20 cellular contexts compared by ENCODE assay signal in genomic region chr16:61879-62281, GRCh38. TPM values are rescaled to one million over a fixed set of nuclear protein-coding genes. Genes with fewer than 3 reads are reported as not detected.
A peak's percentile ranks its signal among the peaks of the same experiment; 100 is the strongest.
DNase-seq lines count a peak whose midpoint lies in the region; ATAC-seq, FAIRE-seq and TF ChIP-seq lines count a peak whose summit lies in the region.
"Had no signal": no experiment of that assay in that cellular context is flagged by ENCODE, and none has a peak within 500 bp of the region (broad histone marks: within the 10 kb centered on the region; RNA-seq: fewer than 3 reads in every experiment).

No MANE protein-coding gene starts in this region.

- TF ChIP-seq CTCF in GM06990 (IDR thresholded peaks at IDR 0.05; ENCODE audit: insufficient read depth, low read length, poor library complexity, severe bottlenecking) (no peak), K562 (IDR thresholded peaks at IDR 0.05 in 2 of 3, conservative IDR thresholded peaks at IDR 0.05 in 1 of 3; ENCODE audit: insufficient read depth in 2 of 3, low read depth in 1 of 3, low read length in 3 of 3) (no peak), pancreas (IDR thresholded peaks at IDR 0.05) (no peak), spleen (IDR thresholded peaks at IDR 0.05 in 8 of 11, conservative IDR thresholded peaks at IDR 0.05 in 3 of 11) (no peak)

- H3K9me1 ChIP-seq in K562 (ENCODE audit: control insufficient read depth, insufficient read depth, low read length), result peaks cover 2% of the 10 kb centered on the region

- no peak for TF ChIP-seq POLR2A in K562 (conservative IDR thresholded peaks at IDR 0.05)
- no peak for TF ChIP-seq POLR2A in spleen (IDR thresholded peaks at IDR 0.05)

- TF ChIP-seq RAD21 in K562 (CRISPR knock-in tag; conservative IDR thresholded peaks at IDR 0.05 in 1 of 2, IDR thresholded peaks at IDR 0.05 in 1 of 2), result no peak

- H3K4me1 ChIP-seq in K562 (replicated peaks in 1 of 2; ENCODE audit: control insufficient read depth in 2 of 2, insufficient read depth in 2 of 2, low read length in 2 of 2) (peaks cover 0 to 45% of the 10 kb centered on the region in 2 experiments; a peak in 3 of 5 replicates), pancreas (no peaks in the 10 kb centered on the region), spleen (peaks cover 0 to 18% (median 11%) of the 10 kb centered on the region in 6 donors)
- H3K4me1 ChIP-seq: BE2C had no signal

- CTCF ChIA-PET in K562 (lab: Yijun Ruan, JAX; ENCODE audit: low intra/inter-chr PET ratio), result no interaction called here

- TF ChIP-seq EP300 in K562 (IDR thresholded peaks at IDR 0.05; ENCODE audit: low read length), result no peak

- POLR2A ChIA-PET in K562 (lab: Yijun Ruan, JAX), result no interaction called here

- ATAC-seq in K562 (no peak), pancreas (no peak), HG02840 (IDR thresholded peaks at IDR 0.05; ENCODE audit: low FRiP score, unreplicated experiment) (no peak)
- ATAC-seq: HCT116 had no signal

- H3K27me3 ChIP-seq in GM06990 (replicated peaks; ENCODE audit: control insufficient read depth, insufficient read depth, low read length), result no peaks in the 10 kb centered on the region
- no peaks in the 10 kb centered on the region for H3K27me3 ChIP-seq in K562 (ENCODE audit: control insufficient read depth in 2 of 2, insufficient read depth in 2 of 2, low read length in 2 of 2)
- H3K27me3 ChIP-seq in pancreas, result no peaks in the 10 kb centered on the region
- no peaks in the 10 kb centered on the region for H3K27me3 ChIP-seq in spleen (replicated peaks in 1 of 7)

- FAIRE-seq in K562 (lab: Jason Lieb, UNC) (no peak), pancreas (lab: Jason Lieb, UNC) (no peak)
- FAIRE-seq: G401.6, GM12892, GM18507 had no signal

- no peak overlapping the region for H3K4me3 ChIP-seq in GM06990 (replicated peaks; ENCODE audit: low read depth, low read length)
- H3K4me3 ChIP-seq in K562, result no peak overlapping the region
- H3K4me3 ChIP-seq in pancreas, result no peak overlapping the region
- no peak overlapping the region for H3K4me3 ChIP-seq in spleen

- H3K9ac ChIP-seq in K562 (ENCODE audit: insufficient read depth in 1 of 2, low read depth in 2 of 2, low read length in 2 of 2), result no peak overlapping the region

- in situ Hi-C loops in K562 (cut with MboI), result no loop called here

- no peaks in the 10 kb centered on the region; the same call in 1 of the 2 replicates for H4K20me1 ChIP-seq in K562 (replicated peaks; ENCODE audit: control insufficient read depth, insufficient read depth, low read length)

- BruUV-seq in K562 (replicated peaks; lab: Mats Ljungman, UMichigan), result no TSS peak

- H3K27ac ChIP-seq in K562 (ENCODE audit: extremely low read depth, low read depth, low read length) (no peak overlapping the region), pancreas (no peak overlapping the region), spleen (no peak overlapping the region)

- no peak overlapping the region for H3K4me2 ChIP-seq in K562 (ENCODE audit: insufficient read depth, low read length)

- H3K9me3 ChIP-seq in K562 (replicated peaks; ENCODE audit: control insufficient read depth, insufficient read depth, low read depth, low read length) (no peaks in the 10 kb centered on the region), pancreas (no peaks in the 10 kb centered on the region), spleen (no peaks in the 10 kb centered on the region)
- H3K9me3 ChIP-seq: BE2C had no signal

- DNase-seq in GM06990 (ENCODE audit: extremely low read depth, insufficient read length) (peak; percentile 6), K562 (ENCODE audit: extremely low read depth in 1 of 4, low spot score in 3 of 4) (no peak), pancreas (peak in 4 of 6 donors; percentile 13 to 60 (median 33)), spleen (peak; percentile 47), DMS79 treated with DMSO at 0.1 percent for 48 hours (lab: John Stamatoyannopoulos, UW) (no peak)
- DNase-seq in stimulated activated CD4-positive, alpha-beta T cell treated with anti-CD3 and anti-CD28 coated beads, Interleukin-4, amount 100 ng/mL, for 24 hours, result no peak
- DNase-seq: C1 segment of cervical spinal cord; CD4-positive, CD25-positive, alpha-beta regulatory T cell; COR-L47; DMS 273 treated with DMSO at 0.1 percent for 48 hours; DMS53; GOT3; HFFc6 had no signal

- 85% methylated on average over 14 of the region's 32 CpGs for WGBS in K562 (ENCODE audit: insufficient coverage, low coverage, missing lambda C conversion rate)
- 94% methylated on average over 32 of the region's 32 CpGs for WGBS in pancreas, 2 donors
- 94 to 96% (median 95%) methylated on average over 25 to 32 of the region's 32 CpGs for WGBS in spleen, 5 donors

- intact Hi-C loops in K562 (cut with micrococcal nuclease), result no loop called here
- intact Hi-C loops in pancreas (cut with DNase I), result no loop called here
- intact Hi-C loops in spleen (cut with DNase I; ENCODE audit: low total_unique reads), result no loop called here

- H3K36me3 ChIP-seq in GM06990 (ENCODE audit: control insufficient read depth, insufficient read depth, low read length) (peaks cover 14% of the 10 kb centered on the region), K562 (ENCODE audit: control insufficient read depth, insufficient read depth, low read length) (peaks cover 24% of the 10 kb centered on the region), pancreas (peaks cover 0 to 27% (median 3%) of the 10 kb centered on the region in 3 donors), spleen (peaks cover 0 to 74% (median 18%) of the 10 kb centered on the region in 6 donors)

- H2AFZ ChIP-seq in K562 (ENCODE audit: low read depth, low read length), result no peak overlapping the region

- H3K79me2 ChIP-seq in K562 (ENCODE audit: control insufficient read depth, insufficient read depth, low read length), result no peaks in the 10 kb centered on the region

RNA-seq across cellular contexts. Expression of gene SNRNP25, which starts 8.3 kb away (rescaled TPM):
- 58.7 and 108 TPM in 2 replicates for total RNA-seq in K562 (2011; cell fraction: chromatin; rRNA removed; ENCODE audit: low replicate concordance)
- total RNA-seq in K562 (2011; cell fraction: nucleolus; rRNA removed), result 59.2 and 64.4 TPM in 2 replicates
- total RNA-seq in K562 (2011; cell fraction: nucleoplasm; rRNA removed), result 61.2 and 70.4 TPM in 2 replicates
- total RNA-seq in K562 (2014; rRNA removed), result 176 and 178 TPM in 2 replicates
- total RNA-seq in K562 (2014; rRNA removed; fragmentation: Illumina TruSeq; extraction: Trizol), result 78.8 and 107 TPM in 2 replicates
- 106 and 108 TPM in 2 replicates for total RNA-seq in K562 (2015; rRNA removed; fragmentation: Illumina TruSeq; extraction: Trizol)
- total RNA-seq in K562 (2021), result 123 and 124 TPM in 2 replicates
- 116 and 117 TPM in 2 replicates for polyA plus RNA-seq in K562 (2011; rRNA removed)
- polyA plus RNA-seq in K562 (2011; cell fraction: cytosol; rRNA removed), result 102 and 106 TPM in 2 replicates
- 107 and 113 TPM in 2 replicates for polyA plus RNA-seq in K562 (2011; cell fraction: nucleus; rRNA removed)
- polyA plus RNA-seq in K562 (2012), result 70.9 and 149 TPM in 2 replicates
- 103 and 132 TPM in 2 replicates for polyA plus RNA-seq in K562 (2014; fragmentation: Illumina TruSeq; extraction: Trizol)
- 10 to 100 TPM; 59.0 to 61.5 TPM for polyA plus RNA-seq in K562 (2014; fragmentation: Nextera tagmentation; extraction: Ambion mirVana)
- polyA plus RNA-seq in K562 (2014; rRNA removed), result 122 and 154 TPM in 2 replicates
- polyA minus RNA-seq in K562 (2011; rRNA and poly(A)+ RNA removed), result 48.3 and 52.8 TPM in 2 replicates
- 20.9 and 31.3 TPM in 2 replicates for polyA minus RNA-seq in K562 (2011; cell fraction: cytosol; rRNA and poly(A)+ RNA removed)
- polyA minus RNA-seq in K562 (2011; cell fraction: nucleus; rRNA and poly(A)+ RNA removed), result 18.3 and 31.3 TPM in 2 replicates
- total RNA-seq in pancreas, result 1 to 10 TPM; 6.8 to 9.2 (median 7.8) TPM
- polyA plus RNA-seq in pancreas, result 10 to 100 TPM; 17.1 to 17.3 TPM
- 10 to 100 TPM; 13.6 to 25.1 (median 17.2) TPM for total RNA-seq in spleen
- 10 to 100 TPM; 39.8 to 48.1 (median 46.6) TPM for polyA plus RNA-seq in spleen

RNA-seq across cellular contexts. Expression of gene POLR3K, which starts 8.5 kb away (rescaled TPM):
- 53.1 and 79.0 TPM in 2 replicates for total RNA-seq in K562 (2011; cell fraction: chromatin; rRNA removed; ENCODE audit: low replicate concordance)
- 47.2 and 48.0 TPM in 2 replicates for total RNA-seq in K562 (2011; cell fraction: nucleolus; rRNA removed)
- total RNA-seq in K562 (2011; cell fraction: nucleoplasm; rRNA removed), result 66.1 and 91.1 TPM in 2 replicates
- total RNA-seq in K562 (2014; rRNA removed) (62.7 and 65.7 TPM in 2 replicates), K562 (2014; rRNA removed; fragmentation: Illumina TruSeq; extraction: Trizol) (46.3 and 53.5 TPM in 2 replicates), K562 (2015; rRNA removed; fragmentation: Illumina TruSeq; extraction: Trizol) (42.1 and 43.7 TPM in 2 replicates), K562 (2021) (86.7 and 90.9 TPM in 2 replicates), pancreas (1 to 10 TPM; 2.8 to 4.7 (median 4.1) TPM), spleen (10 to 100 TPM in 4 of 7 donors, 1 to 10 TPM in 3; 5.2 to 17.9 (median 13.2) TPM)
- polyA plus RNA-seq in K562 (2011; rRNA removed) (86.0 and 95.2 TPM in 2 replicates), K562 (2014; fragmentation: Illumina TruSeq; extraction: Trizol) (68.2 and 81.3 TPM in 2 replicates), K562 (2014; fragmentation: Nextera tagmentation; extraction: Ambion mirVana) (100 to 1,000 TPM; 304 to 315 TPM), K562 (2014; rRNA removed) (120 and 135 TPM in 2 replicates), pancreas (1 to 10 TPM; 4.1 to 5.3 TPM), spleen (10 to 100 TPM; 13.1 to 24.1 (median 21.2) TPM)
- 138 TPM in 2 replicates for polyA plus RNA-seq in K562 (2011; cell fraction: cytosol; rRNA removed)
- polyA plus RNA-seq in K562 (2011; cell fraction: nucleus; rRNA removed), result 48.9 and 51.4 TPM in 2 replicates
- 55.3 and 115 TPM in 2 replicates for polyA plus RNA-seq in K562 (2012)
- 81.3 and 98.4 TPM in 2 replicates for polyA minus RNA-seq in K562 (2011; rRNA and poly(A)+ RNA removed)
- 37.8 and 43.4 TPM in 2 replicates for polyA minus RNA-seq in K562 (2011; cell fraction: cytosol; rRNA and poly(A)+ RNA removed)
- polyA minus RNA-seq in K562 (2011; cell fraction: nucleus; rRNA and poly(A)+ RNA removed), result 17.2 and 28.0 TPM in 2 replicates

RNA-seq across cellular contexts. Expression of gene RHBDF1, which starts 10.6 kb away (rescaled TPM):
- 63.2 and 128 TPM in 2 replicates for total RNA-seq in K562 (2011; cell fraction: chromatin; rRNA removed; ENCODE audit: low replicate concordance)
- total RNA-seq in K562 (2011; cell fraction: nucleolus; rRNA removed), result 70.9 and 80.0 TPM in 2 replicates
- 60.5 TPM in 2 replicates for total RNA-seq in K562 (2011; cell fraction: nucleoplasm; rRNA removed)
- total RNA-seq in K562 (2014; rRNA removed) (4.5 and 5.9 TPM in 2 replicates), K562 (2014; rRNA removed; fragmentation: Illumina TruSeq; extraction: Trizol) (1.2 and 1.3 TPM in 2 replicates), K562 (2015; rRNA removed; fragmentation: Illumina TruSeq; extraction: Trizol) (1.2 and 1.6 TPM in 2 replicates), K562 (2021) (6.9 and 7.1 TPM in 2 replicates), pancreas (10 to 100 TPM in 5 of 6 donors, 1 to 10 TPM in 1; 7.3 to 24.0 (median 11.2) TPM), spleen (10 to 100 TPM in 4 of 7 donors, 1 to 10 TPM in 3; 6.5 to 23.0 (median 14.9) TPM)
- polyA plus RNA-seq in K562 (2011; rRNA removed) (8.2 and 20.0 TPM in 2 replicates), K562 (2014; fragmentation: Illumina TruSeq; extraction: Trizol) (4.2 and 5.5 TPM in 2 replicates), K562 (2014; fragmentation: Nextera tagmentation; extraction: Ambion mirVana) (1 to 10 TPM; 1.0 to 2.0 TPM), K562 (2014; rRNA removed) (6.0 and 6.9 TPM in 2 replicates), pancreas (10 to 100 TPM; 54.1 to 56.3 TPM), spleen (10 to 100 TPM in 1 of 3 donors, 1 to 10 TPM in 2; 7.0 to 11.4 (median 9.2) TPM)
- 9.3 and 10.9 TPM in 2 replicates for polyA plus RNA-seq in K562 (2011; cell fraction: cytosol; rRNA removed)
- polyA plus RNA-seq in K562 (2011; cell fraction: nucleus; rRNA removed), result 210 and 244 TPM in 2 replicates
- 3.0 and 13.0 TPM in 2 replicates for polyA plus RNA-seq in K562 (2012)
- 2.7 and 4.6 TPM in 2 replicates for polyA minus RNA-seq in K562 (2011; rRNA and poly(A)+ RNA removed)
- 3.7 and 10.0 TPM in 2 replicates for polyA minus RNA-seq in K562 (2011; cell fraction: cytosol; rRNA and poly(A)+ RNA removed)
- 15.8 and 22.8 TPM in 2 replicates for polyA minus RNA-seq in K562 (2011; cell fraction: nucleus; rRNA and poly(A)+ RNA removed)
- polyA plus RNA-seq: CD4-positive, CD25-positive, alpha-beta regulatory T cell; CD8-positive, alpha-beta memory T cell had no signal

RNA-seq across cellular contexts. Expression of gene MPG, which starts 16.1 kb away (rescaled TPM):
- total RNA-seq in K562 (2011; cell fraction: chromatin; rRNA removed; ENCODE audit: low replicate concordance), result 6.3 and 35.1 TPM in 2 replicates
- 52.2 and 54.0 TPM in 2 replicates for total RNA-seq in K562 (2011; cell fraction: nucleolus; rRNA removed)
- 26.0 and 30.7 TPM in 2 replicates for total RNA-seq in K562 (2011; cell fraction: nucleoplasm; rRNA removed)
- total RNA-seq in K562 (2014; rRNA removed), result 192 and 226 TPM in 2 replicates
- 5.0 and 6.1 TPM in 2 replicates for total RNA-seq in K562 (2014; rRNA removed; fragmentation: Illumina TruSeq; extraction: Trizol)
- 47.1 and 52.8 TPM in 2 replicates for total RNA-seq in K562 (2015; rRNA removed; fragmentation: Illumina TruSeq; extraction: Trizol)
- total RNA-seq in K562 (2021), result 80.1 and 81.9 TPM in 2 replicates
- polyA plus RNA-seq in K562 (2011; rRNA removed), result 36.2 and 52.2 TPM in 2 replicates
- polyA plus RNA-seq in K562 (2011; cell fraction: cytosol; rRNA removed), result 102 and 222 TPM in 2 replicates
- 38.8 and 51.3 TPM in 2 replicates for polyA plus RNA-seq in K562 (2011; cell fraction: nucleus; rRNA removed)
- polyA plus RNA-seq in K562 (2012), result 46.7 and 91.8 TPM in 2 replicates
- polyA plus RNA-seq in K562 (2014; fragmentation: Illumina TruSeq; extraction: Trizol), result 21.1 and 55.2 TPM in 2 replicates
- polyA plus RNA-seq in K562 (2014; fragmentation: Nextera tagmentation; extraction: Ambion mirVana), result 1 to 10 TPM in 1 of 2 experiments, under 1 TPM in 1; 0.42 to 2.2 TPM
- polyA plus RNA-seq in K562 (2014; rRNA removed), result 138 and 214 TPM in 2 replicates
- polyA minus RNA-seq in K562 (2011; rRNA and poly(A)+ RNA removed), result 5.7 and 7.4 TPM in 2 replicates
- polyA minus RNA-seq in K562 (2011; cell fraction: cytosol; rRNA and poly(A)+ RNA removed), result 34.4 and 54.7 TPM in 2 replicates
- 15.9 and 16.8 TPM in 2 replicates for polyA minus RNA-seq in K562 (2011; cell fraction: nucleus; rRNA and poly(A)+ RNA removed)
- total RNA-seq in pancreas, result 10 to 100 TPM; 19.2 to 28.3 (median 24.4) TPM
- polyA plus RNA-seq in pancreas, result 10 to 100 TPM; 48.4 to 62.5 TPM
- total RNA-seq in spleen, result 10 to 100 TPM; 34.8 to 82.4 (median 50.0) TPM
- 100 to 1,000 TPM; 115 to 122 (median 121) TPM for polyA plus RNA-seq in spleen

Comparison
In these comparisons a context has a peak if more than half of its experiments do, and no peak if none do; other contexts are left out.
1. DNase-seq: peak in GM06990 (single experiment), pancreas (4 of 6) and spleen (single experiment); none in K562 (0 of 4), stimulated activated CD4-positive, alpha-beta T cell treated with anti-CD3 and anti-CD28 coated beads, Interleukin-4, amount 100 ng/mL, for 24 hours (single experiment) and DMS79 treated with DMSO at 0.1 percent for 48 hours (single experiment).